ENCODE assay signal across 21 cellular contexts in the genomic region with DNA sequence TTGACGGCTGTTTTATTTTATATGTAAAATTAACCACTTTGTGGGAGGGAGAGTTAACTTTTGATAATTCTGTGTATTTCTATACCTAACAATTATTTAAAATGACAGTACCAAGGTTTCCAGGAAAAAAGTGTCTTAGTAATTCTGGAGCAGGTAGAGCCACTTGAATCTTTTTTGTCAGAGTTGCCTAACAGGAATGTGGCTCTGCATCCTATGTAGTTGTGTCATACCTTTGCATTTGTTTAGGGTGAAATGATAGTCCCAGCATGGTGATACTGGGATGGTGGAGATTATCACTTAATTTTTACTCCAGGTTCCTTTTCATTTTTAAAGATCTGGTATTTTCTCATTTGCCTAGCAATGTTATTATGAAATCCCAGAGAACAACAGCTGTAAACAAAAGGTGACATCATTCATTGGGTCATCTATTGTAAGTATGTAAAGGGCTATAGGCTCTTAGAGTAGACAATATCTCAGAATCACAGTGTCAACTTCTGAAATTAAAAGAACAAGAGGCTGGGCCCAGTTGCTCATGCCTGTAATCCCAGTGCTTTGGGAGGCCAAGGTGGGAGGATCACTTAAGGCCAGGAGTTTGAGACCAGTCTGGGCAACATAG. TPM values are rescaled to one million over a fixed set of nuclear protein-coding genes. Genes with fewer than 3 reads are reported as not detected.
DNase-seq lines count a peak whose midpoint lies in the region; ATAC-seq, FAIRE-seq and TF ChIP-seq lines count a peak whose summit lies in the region.
"Had no signal": no experiment of that assay in that cellular context is flagged by ENCODE, and none has a peak within 500 bp of the region (broad histone marks: within the 10 kb centered on the region; RNA-seq: fewer than 3 reads in every experiment).

No MANE protein-coding gene starts in this region.

- no peak for FAIRE-seq in HepG2 (lab: Jason Lieb, UNC)
- FAIRE-seq: GM19239 had no signal

- no peak for TF ChIP-seq EP300 in HepG2 (IDR thresholded peaks at IDR 0.05; ENCODE audit: low read depth in 2 of 2, low read length in 2 of 2)
- no peak for TF ChIP-seq EP300 in HepG2 (CRISPR knock-in tag; IDR thresholded peaks at IDR 0.05; ENCODE audit: borderline replicate concordance)
- TF ChIP-seq EP300 in esophagus muscularis mucosa (IDR thresholded peaks at IDR 0.05), result no peak
- no peak for TF ChIP-seq EP300 in ovary (IDR thresholded peaks at IDR 0.05)

- no peak overlapping the region for H2AFZ ChIP-seq in HepG2 (ENCODE audit: low read length)

- no peak for TF ChIP-seq POLR2A in HepG2 (IDR thresholded peaks at IDR 0.05; ENCODE audit: insufficient read depth in 1 of 2, low read depth in 2 of 2, low read length in 2 of 2)
- no peak for TF ChIP-seq POLR2A in right lobe of liver (IDR thresholded peaks at IDR 0.05)
- no peak for TF ChIP-seq POLR2A in esophagus muscularis mucosa (IDR thresholded peaks at IDR 0.05; ENCODE audit: low read depth)
- no peak for TF ChIP-seq POLR2A in ovary (IDR thresholded peaks at IDR 0.05)

- DNase-seq in HepG2 (ENCODE audit: low spot score) (no peak), right lobe of liver (no peak), esophagus muscularis mucosa (ENCODE audit: extremely low spot score) (no peak), SW480 (ENCODE audit: low spot score) (no peak), ovary (no peak)
- DNase-seq: AML-193; DMS79 treated with DMSO at 0.1 percent for 48 hours; GOT3; KG1; NCI-H1694 treated with DMSO at 0.1 percent for 48 hours; NCI-H510A; NCI-H748 treated with DMSO at 0.1 percent for 48 hours; NK-92 treated with Interleukin-12 subunit alpha and Interleukin-12 subunit beta, amount 100 ng/mL, for 24 hours; SHP77 had no signal

- POLR2A ChIA-PET in HepG2 (lab: Yijun Ruan, JAX), result no interaction called here

- no peaks in the 10 kb centered on the region for H4K20me1 ChIP-seq in HepG2 (ENCODE audit: insufficient read depth, low read length)

- H3K27me3 ChIP-seq in HepG2 (ENCODE audit: control insufficient read depth in 1 of 2, insufficient read depth in 2 of 2, low read length in 2 of 2) (no peaks in the 10 kb centered on the region), right lobe of liver (no peaks in the 10 kb centered on the region), esophagus muscularis mucosa (no peaks in the 10 kb centered on the region), muscle layer of colon (ENCODE audit: control insufficient read depth in 1 of 2, insufficient read depth in 2 of 2, low read length in 2 of 2) (no peaks in the 10 kb centered on the region), ovary (no peaks in the 10 kb centered on the region)

- H3K4me1 ChIP-seq in HepG2 (ENCODE audit: insufficient read depth, low read length) (no peaks in the 10 kb centered on the region), right lobe of liver (no peaks in the 10 kb centered on the region), esophagus muscularis mucosa (peaks cover 28 to 97% (median 87%) of the 10 kb centered on the region in 4 donors), muscle layer of colon (ENCODE audit: insufficient read depth, low read length) (peaks cover 47% of the 10 kb centered on the region), ovary (ENCODE audit: insufficient read depth) (no peaks in the 10 kb centered on the region)

- H3K9me3 ChIP-seq in HepG2 (ENCODE audit: low read length) (no peaks in the 10 kb centered on the region), right lobe of liver (no peaks in the 10 kb centered on the region), esophagus muscularis mucosa (peaks cover 0 to 5% (median 0%) of the 10 kb centered on the region in 4 donors), muscle layer of colon (ENCODE audit: low read length) (no peaks in the 10 kb centered on the region), ovary (no peaks in the 10 kb centered on the region)

- CTCF ChIA-PET in HepG2 (lab: Yijun Ruan, JAX; ENCODE audit: low intra/inter-chr PET ratio, low total read pairs), result no interaction called here

- no peak overlapping the region for H3K4me2 ChIP-seq in HepG2 (ENCODE audit: low read depth, low read length)

- H3K36me3 ChIP-seq in HepG2 (replicated peaks in 1 of 2; ENCODE audit: control insufficient read depth in 1 of 2, insufficient read depth in 2 of 2, low read length in 2 of 2), result no peaks in the 10 kb centered on the region
- H3K36me3 ChIP-seq in right lobe of liver, result no peaks in the 10 kb centered on the region
- no peaks in the 10 kb centered on the region for H3K36me3 ChIP-seq in esophagus muscularis mucosa
- no peaks in the 10 kb centered on the region for H3K36me3 ChIP-seq in muscle layer of colon (ENCODE audit: insufficient read depth, low read length)
- H3K36me3 ChIP-seq in ovary, result no peaks in the 10 kb centered on the region

- no peak overlapping the region for H3K27ac ChIP-seq in HepG2 (ENCODE audit: extremely low read length, insufficient read depth, low read length)
- H3K27ac ChIP-seq in right lobe of liver, result no peak overlapping the region
- H3K27ac ChIP-seq in esophagus muscularis mucosa (replicated peaks in 1 of 4), result peak overlapping the region; percentile 60 to 70 (median 64)
- H3K27ac ChIP-seq in muscle layer of colon (ENCODE audit: low read depth, low read length), result peak overlapping the region; percentile 13
- H3K27ac ChIP-seq in ovary, result no peak overlapping the region
- H3K27ac ChIP-seq: 22Rv1, C4-2B had no signal

- intact Hi-C loops in HepG2 (cut with micrococcal nuclease; ENCODE audit: unreplicated experiment) (no loop called here), right lobe of liver (cut with DNase I) (no loop called here), esophagus muscularis mucosa (cut with DNase I) (no loop called here), ovary (cut with DNase I) (no loop called here)

- ATAC-seq in HepG2, result no peak
- no peak for ATAC-seq in right lobe of liver
- ATAC-seq in GM21786 (IDR thresholded peaks at IDR 0.05; ENCODE audit: unreplicated experiment), result no peak
- no peak for ATAC-seq in GM18909 (IDR thresholded peaks at IDR 0.05; ENCODE audit: poor library complexity, unreplicated experiment)

- H3K9ac ChIP-seq in HepG2 (ENCODE audit: insufficient read depth, low read depth, low read length), result no peak overlapping the region
- H3K9ac ChIP-seq in muscle layer of colon (ENCODE audit: low read length), result no peak overlapping the region

- TF ChIP-seq CTCF in HepG2 (CRISPR knock-in tag; IDR thresholded peaks at IDR 0.05) (no peak), right lobe of liver (IDR thresholded peaks at IDR 0.05) (no peak), esophagus muscularis mucosa (IDR thresholded peaks at IDR 0.05) (no peak), ovary (IDR thresholded peaks at IDR 0.05) (no peak)

- in situ Hi-C loops in HepG2 (cut with HindIII; ENCODE audit: extremely low pct_ligation_motif_present, low pct_unique_long_range_greater_than_20kb), result no loop called here

- no peak overlapping the region for H3K4me3 ChIP-seq in HepG2 (replicated peaks in 1 of 3; ENCODE audit: insufficient read depth in 1 of 3, low read depth in 2 of 3, low read length in 3 of 3)
- no peak overlapping the region for H3K4me3 ChIP-seq in right lobe of liver
- H3K4me3 ChIP-seq in esophagus muscularis mucosa, result no peak overlapping the region
- no peak overlapping the region for H3K4me3 ChIP-seq in muscle layer of colon (ENCODE audit: low read depth in 1 of 2, low read length in 2 of 2)
- H3K4me3 ChIP-seq in ovary, result no peak overlapping the region

- WGBS in HepG2 (ENCODE audit: low lambda C conversion rate), result 96% methylated on average over 1 of the region's 1 CpG
- 81% methylated on average over 1 of the region's 1 CpG for WGBS in right lobe of liver (ENCODE audit: insufficient coverage, low coverage, low lambda C conversion rate, missing lambda C conversion rate)
- WGBS in esophagus muscularis mucosa, result 41% methylated on average over 1 of the region's 1 CpG
- WGBS in ovary, 3 donors, result 63 to 77% (median 77%) methylated on average over 1 of the region's 1 CpG

- no TSS peak for BruUV-seq in HepG2 (replicated peaks; lab: Mats Ljungman, UMichigan)

- no peak for TF ChIP-seq RAD21 in HepG2 (CRISPR knock-in tag; IDR thresholded peaks at IDR 0.05)

- H3K79me2 ChIP-seq in HepG2 (ENCODE audit: insufficient read depth, low read length), result no peaks in the 10 kb centered on the region

TF ChIP-seq in HepG2, 621 proteins besides CTCF, POLR2A, EP300 and RAD21 (continues in another document):
- TF ChIP-seq NFRKB (IDR thresholded peaks at IDR 0.05) (no peak), ATF7 (IDR thresholded peaks at IDR 0.05) (peak; percentile 66), ATF7 (CRISPR knock-in tag; IDR thresholded peaks at IDR 0.05) (no peak)

RNA-seq across cellular contexts. Expression of gene SGMS2, which starts 9.6 kb away (rescaled TPM):
- total RNA-seq in HepG2 (2016; rRNA removed; fragmentation: Illumina TruSeq; extraction: Trizol) (1.2 and 1.3 TPM in 2 replicates), right lobe of liver (10 to 100 TPM; 12.3 to 67.8 (median 29.3) TPM), esophagus muscularis mucosa (100 to 1,000 TPM; 278 to 487 (median 347) TPM), ovary (100 to 1,000 TPM in 1 of 7 donors, 10 to 100 TPM in 2, 1 to 10 TPM in 4; 2.0 to 156 (median 7.3) TPM)
- 0.51 and 0.62 TPM in 2 replicates for total RNA-seq in HepG2 (2016; cell fraction: cytosol; rRNA removed; fragmentation: Illumina TruSeq; extraction: Trizol; ENCODE audit: low read depth)
- 1.4 TPM in 2 replicates for total RNA-seq in HepG2 (2016; cell fraction: insoluble cytoplasmic fraction; rRNA removed; fragmentation: Illumina TruSeq; extraction: Trizol)
- total RNA-seq in HepG2 (2016; cell fraction: membrane; rRNA removed; fragmentation: Illumina TruSeq; extraction: Trizol), result 0.72 and 0.99 TPM in 2 replicates
- 1.2 and 1.7 TPM in 2 replicates for total RNA-seq in HepG2 (2016; cell fraction: nucleus; rRNA removed; fragmentation: Illumina TruSeq; extraction: Trizol)
- polyA plus RNA-seq in HepG2 (2011; rRNA removed) (1.7 and 2.0 TPM in 2 replicates), ovary (1 to 10 TPM; 1.2 to 6.9 TPM)
- 2.0 and 2.5 TPM in 2 replicates for polyA plus RNA-seq in HepG2 (2011; cell fraction: cytosol; rRNA removed)
- polyA plus RNA-seq in HepG2 (2011; cell fraction: nucleus; rRNA removed), result 1.00 and 1.9 TPM in 2 replicates
- polyA plus RNA-seq in HepG2 (2012), result 0.93 TPM in 2 replicates
- polyA plus RNA-seq in HepG2 (2016; cell fraction: cytosol; fragmentation: Illumina TruSeq; extraction: Trizol; ENCODE audit: low read depth), result 0.08 and 0.22 TPM in 2 replicates
- polyA plus RNA-seq in HepG2 (2016; cell fraction: insoluble cytoplasmic fraction; fragmentation: Illumina TruSeq; extraction: Trizol; ENCODE audit: low read depth), result 0.44 and 0.46 TPM in 2 replicates
- polyA plus RNA-seq in HepG2 (2016; cell fraction: membrane; fragmentation: Illumina TruSeq; extraction: Trizol; ENCODE audit: low read depth), result 0.29 and 0.37 TPM in 2 replicates
- 0.57 and 0.93 TPM in 2 replicates for polyA plus RNA-seq in HepG2 (2016; cell fraction: nucleus; fragmentation: Illumina TruSeq; extraction: Trizol; ENCODE audit: insufficient read depth, low read depth)
- polyA minus RNA-seq in HepG2 (2011; rRNA and poly(A)+ RNA removed; ENCODE audit: low replicate concordance), result 9.5 and 44.2 TPM in 2 replicates
- polyA minus RNA-seq in HepG2 (2011; cell fraction: cytosol; rRNA and poly(A)+ RNA removed), result 1.8 and 3.6 TPM in 2 replicates
- polyA minus RNA-seq in HepG2 (2011; cell fraction: nucleus; rRNA and poly(A)+ RNA removed), result 5.3 and 7.5 TPM in 2 replicates
- total RNA-seq: G401 had no signal

Comparison
In these comparisons a context has a peak if more than half of its experiments do, and no peak if none do; other contexts are left out.
1. H3K27ac ChIP-seq: peak in esophagus muscularis mucosa (4 of 4) and muscle layer of colon (single experiment); none in HepG2 (single experiment), right lobe of liver (0 of 3) and ovary (0 of 2).